In the genomic region with DNA sequence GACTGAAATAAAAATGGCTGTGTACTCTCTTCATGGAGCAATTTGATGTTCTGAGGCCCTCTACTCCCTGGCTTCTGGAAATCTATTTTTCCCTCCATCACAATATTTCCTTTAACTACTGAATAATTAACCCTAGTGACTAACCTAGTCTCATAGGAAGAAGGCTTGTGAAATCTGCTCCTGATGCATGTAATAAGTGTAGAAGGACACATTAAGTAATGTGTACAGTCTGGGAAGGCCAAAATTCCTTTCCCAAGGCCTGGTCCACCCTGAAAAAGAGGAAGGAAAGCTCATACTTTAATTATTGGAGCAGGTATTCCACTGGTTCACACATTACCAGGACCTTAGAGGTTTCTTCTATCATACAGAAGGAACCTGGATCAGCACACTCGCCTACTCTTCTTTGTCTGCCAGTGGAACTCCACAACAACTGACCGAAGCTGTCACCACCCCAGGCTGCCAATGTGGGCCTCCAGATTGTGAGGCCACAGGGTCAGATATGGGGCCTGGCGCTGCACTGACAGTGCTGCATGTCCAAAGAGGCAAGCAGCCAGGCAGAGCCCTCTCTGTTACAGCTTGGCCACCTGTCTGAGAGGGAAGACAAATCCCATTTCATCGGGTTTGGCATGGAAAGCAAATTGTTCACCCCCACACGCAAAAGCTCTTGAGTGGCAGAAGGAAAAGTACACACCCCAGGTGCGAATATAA, we compare ENCODE assay signal across 9 cellular contexts. TPM values are rescaled to one million over a fixed set of nuclear protein-coding genes. Genes with fewer than 3 reads are reported as not detected.
A peak's percentile ranks its signal among the peaks of the same experiment; 100 is the strongest.
DNase-seq lines count a peak whose midpoint lies in the region; ATAC-seq and TF ChIP-seq lines count a peak whose summit lies in the region.
"Had no signal": no experiment of that assay in that cellular context is flagged by ENCODE, and none has a peak within 500 bp of the region (broad histone marks: within the 10 kb centered on the region; RNA-seq: fewer than 3 reads in every experiment).

No MANE protein-coding gene starts in this region.

- peaks cover 39% of the 10 kb centered on the region for H3K4me1 ChIP-seq in CD4-positive, alpha-beta memory T cell (ENCODE audit: insufficient read depth, low read length)

- peaks cover 0 to 4% of the 10 kb centered on the region in 2 donors for H3K36me3 Mint-ChIP-seq in CD4-positive, alpha-beta memory T cell

- no peaks in the 10 kb centered on the region for H3K27me3 Mint-ChIP-seq in CD4-positive, alpha-beta memory T cell

- H3K27ac Mint-ChIP-seq in CD4-positive, alpha-beta memory T cell = peak overlapping the region in 6 of 7 donors; percentile 33 to 81 (median 48)

- no peak overlapping the region for H3K4me3 ChIP-seq in CD4-positive, alpha-beta memory T cell (ENCODE audit: low read length in 2 of 2)

- peaks cover 0 to 2% (median 0%) of the 10 kb centered on the region in 8 donors for H3K9me3 Mint-ChIP-seq in CD4-positive, alpha-beta memory T cell

- H3K4me1 Mint-ChIP-seq in CD4-positive, alpha-beta memory T cell = peaks cover 50 to 79% (median 59%) of the 10 kb centered on the region in 4 donors

- no peaks in the 10 kb centered on the region for H3K36me3 ChIP-seq in CD4-positive, alpha-beta memory T cell (ENCODE audit: insufficient read depth, low read length)

- POLR2A ChIA-PET in CD4-positive, alpha-beta memory T cell (lab: Charles Lee; ENCODE audit: partially characterized antibody) = no interaction called here
- POLR2A ChIA-PET in RWPE1 (lab: Yijun Ruan, JAX; ENCODE audit: low non-redundant PET) = interaction anchor here (0.6 kb wide), 1 partner anchor 11 kb away, joined by 6 read pairs; no protein-coding TSS in a partner anchor

- H3K27me3 ChIP-seq in CD4-positive, alpha-beta memory T cell (ENCODE audit: insufficient read depth, low read length) = no peaks in the 10 kb centered on the region

- no peak overlapping the region for H3K4me3 Mint-ChIP-seq in CD4-positive, alpha-beta memory T cell

- H3K27ac ChIP-seq in CD4-positive, alpha-beta memory T cell (ENCODE audit: low read depth, low read length) = no peak overlapping the region
- peak overlapping the region; percentile 61 for H3K27ac ChIP-seq in RWPE1

- TF ChIP-seq CTCF in RWPE1 (conservative IDR thresholded peaks at IDR 0.05; ENCODE audit: low read depth) = no peak

- CTCF ChIA-PET in CD4-positive, alpha-beta memory T cell (lab: Charles Lee; ENCODE audit: partially characterized antibody) = interaction anchor here (0.6 to 5.3 kb wide), 5 partner anchors 8 to 198 kb away, joined by 3 to 26 read pairs (median 4); no protein-coding TSS in a partner anchor
- CTCF ChIA-PET in RWPE1 (lab: Yijun Ruan, JAX) = no interaction called here

- intact Hi-C loops in CD4-positive, alpha-beta memory T cell (cut with micrococcal nuclease) = loop anchor here (5.0 kb wide), 1 partner anchor 38 kb away; no protein-coding TSS in a partner anchor

- no peak for ATAC-seq in GM19455 (IDR thresholded peaks at IDR 0.05; ENCODE audit: unreplicated experiment)
- no peak for ATAC-seq in activated CD4-positive, CD25-positive, alpha-beta regulatory T cell treated with anti-CD3 and anti-CD28 coated beads, Interleukin-2, amount 50 U/mL, for 24 hours

- H3K9me3 ChIP-seq in CD4-positive, alpha-beta memory T cell (ENCODE audit: control insufficient read depth in 1 of 2, low read length in 2 of 2) = no peaks in the 10 kb centered on the region

- no peak for DNase-seq in CD4-positive, alpha-beta memory T cell
- DNase-seq in RWPE1 (ENCODE audit: low spot score) (no peak), dermis blood vessel endothelial cell (peak; percentile 8), midbrain (lab: John Stamatoyannopoulos, UW) (peak; percentile 21), middle frontal gyrus (ENCODE audit: extremely low spot score, low spot score) (no peak), NCI-H1694 treated with DMSO at 0.1 percent for 48 hours (lab: John Stamatoyannopoulos, UW) (no peak)
- DNase-seq: NK-92 treated with Interleukin-12 subunit alpha and Interleukin-12 subunit beta, amount 100 ng/mL, for 24 hours had no signal

RNA-seq across cellular contexts. Expression of a gene that starts 54.4 kb away (rescaled TPM):
- 10 to 100 TPM; 37.1 to 43.7 TPM for total RNA-seq in CD4-positive, alpha-beta memory T cell
- polyA plus RNA-seq in CD4-positive, alpha-beta memory T cell = 10 to 100 TPM; 13.2 to 23.6 TPM
- total RNA-seq in dermis blood vessel endothelial cell = 14.4 and 15.7 TPM in 2 replicates

Comparison
In these comparisons a context has a peak if more than half of its experiments do, and no peak if none do; other contexts are left out.
1. DNase-seq: peak in dermis blood vessel endothelial cell (single experiment) and midbrain (single experiment); none in CD4-positive, alpha-beta memory T cell (0 of 5), RWPE1 (single experiment), middle frontal gyrus (single experiment) and NCI-H1694 treated with DMSO at 0.1 percent for 48 hours (single experiment).